ENCODE assay signal across 32 cellular contexts in the genomic region with DNA sequence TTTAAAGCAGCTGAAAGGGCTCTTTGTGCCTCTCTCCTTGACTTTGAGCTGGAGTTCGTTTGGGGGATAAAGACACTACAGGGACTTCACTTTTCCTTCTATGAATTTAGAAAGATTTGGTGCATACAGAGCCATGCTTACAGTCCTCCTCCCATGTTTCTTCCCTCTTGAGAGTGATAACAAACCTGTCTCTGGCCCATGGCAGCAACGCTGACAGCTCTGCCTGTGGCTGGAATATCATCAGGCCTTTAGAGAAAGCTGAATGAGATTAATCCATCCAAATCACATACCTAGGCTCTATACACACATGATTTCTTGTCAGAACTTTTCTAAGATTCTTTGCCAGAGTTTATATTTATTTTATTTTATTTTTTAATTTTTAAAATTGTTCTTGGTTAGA.
"Had no signal": no experiment of that assay in that cellular context is flagged by ENCODE, and none has a peak within 500 bp of the region (broad histone marks: within the 10 kb centered on the region; RNA-seq: fewer than 3 reads in every experiment).

No MANE protein-coding gene starts in this region.

- H3K36me3 ChIP-seq: breast epithelium, colonic mucosa, lower lobe of right lung, ovary, prostate gland, thyroid gland, upper lobe of right lung had no signal

- H3K4me1 ChIP-seq: breast epithelium, colonic mucosa, prostate gland, stomach, thyroid gland had no signal

- H3K4me3 ChIP-seq: breast epithelium, colonic mucosa, lower lobe of right lung, ovary, prostate gland, stomach, thyroid gland, upper lobe of right lung had no signal

- H3K27ac ChIP-seq: breast epithelium, colonic mucosa, lower lobe of right lung, neutrophil, ovary, prostate gland, stomach, thyroid gland, upper lobe of right lung, WERI-Rb-1 had no signal

- H3K27me3 ChIP-seq: breast epithelium, colonic mucosa, neutrophil, ovary, stomach, thyroid gland, upper lobe of right lung had no signal

- DNase-seq: activated CD4-positive, alpha-beta memory T cell treated with anti-CD3 and anti-CD28 coated beads for 36 hours; activated CD4-positive, alpha-beta T cell treated with anti-CD3 and anti-CD28 coated beads, Interleukin-2, amount 10 ng/mL, durations not matched to agents 24 days and 14 days; activated CD8-positive, alpha-beta memory T cell treated with anti-CD3 and anti-CD28 coated beads, Interleukin-2, amount 50 U/mL, for 48 hours; activated gamma-delta T cell treated with Interleukin-2 at 50 U/mL for 16 hours; activated naive CD4-positive, alpha-beta T cell treated with anti-CD3 and anti-CD28 coated beads, Interleukin-2, amount 50 U/mL, for 16 hours; activated T-cell treated with anti-CD3 and anti-CD28 coated beads, Interleukin-2, amount 50 U/mL, for 24 hours; amniotic stem cell; cerebellar nuclear complex; colonic mucosa; effector CD8-positive, alpha-beta T cell; head of caudate nucleus; hypothalamus; immature natural killer cell; kidney; lower lobe of right lung; mesendoderm; natural killer cell; ovary; stimulated activated CD4-positive, alpha-beta T cell treated with anti-CD3 and anti-CD28 coated beads, Interleukin-15, amount 100 ng/mL, for 24 hours; stimulated activated CD4-positive, alpha-beta T cell treated with anti-CD3 and anti-CD28 coated beads, Interleukin-2, amount 100 ng/mL, for 24 hours; stimulated activated naive B cell treated with anti-CD40 and anti-IgM and Interleukin-4, amounts not matched to agents 10 μg/mL and 1 μg/mL and 100 μg/mL, for 72 hours; stomach; T-helper 17 cell; T1000; thyroid gland; upper lobe of right lung; WERI-Rb-1 had no signal

- ATAC-seq: activated CD4-positive, CD25-positive, alpha-beta regulatory T cell treated with anti-CD3 and anti-CD28 coated beads, Interleukin-2, amount 50 U/mL, for 24 hours; activated T-helper 17 cell treated with anti-CD3 and anti-CD28 coated beads, Interleukin-2, amount 50 U/mL, for 72 hours; lower lobe of right lung; natural killer cell; stimulated activated naive B cell treated with anti-CD40 and anti-IgM and Interleukin-4, amounts not matched to agents 10 μg/mL and 1 μg/mL and 100 μg/mL, for 72 hours; T-helper 17 cell; upper lobe of right lung had no signal

- H3K9me3 ChIP-seq: breast epithelium, colonic mucosa, lower lobe of right lung, neutrophil, ovary, prostate gland, stomach, thyroid gland, upper lobe of right lung had no signal
